ENCODE assay signal across 14 cellular contexts in the genomic region with DNA sequence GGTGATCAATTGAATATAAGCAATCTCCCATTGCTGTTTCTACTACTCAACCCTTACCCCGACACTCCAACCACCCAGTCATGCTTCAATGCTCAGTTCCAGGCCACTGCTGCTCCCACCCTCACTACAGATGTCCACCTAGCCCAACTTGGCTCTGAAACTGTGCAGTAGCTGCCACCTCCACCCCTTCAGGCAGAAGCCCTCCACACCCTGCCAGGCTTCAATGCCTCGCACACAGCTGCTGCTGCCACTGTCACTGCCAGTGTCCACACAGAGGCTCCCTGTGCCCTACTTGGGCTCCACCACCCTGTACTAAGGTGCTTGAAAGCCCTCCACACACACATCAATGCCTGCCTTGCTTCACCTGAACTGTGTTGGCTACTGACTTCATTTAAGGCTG. TPM values are rescaled to one million over a fixed set of nuclear protein-coding genes. Genes with fewer than 3 reads are reported as not detected.
DNase-seq lines count a peak whose midpoint lies in the region; ATAC-seq and TF ChIP-seq lines count a peak whose summit lies in the region.
"Had no signal": no experiment of that assay in that cellular context is flagged by ENCODE, and none has a peak within 500 bp of the region (broad histone marks: within the 10 kb centered on the region; RNA-seq: fewer than 3 reads in every experiment).

No MANE protein-coding gene starts in this region.

- no peak for TF ChIP-seq CTCF in thyroid gland (IDR thresholded peaks at IDR 0.05)

- H3K4me3 Mint-ChIP-seq in activated CD8-positive, alpha-beta memory T cell treated with anti-CD3 and anti-CD28 coated beads, Interleukin-2, amount 10 ng/mL, durations not matched to agents 7 days and 5 days, result no peak overlapping the region
- H3K4me3 Mint-ChIP-seq: activated naive CD4-positive, alpha-beta T cell treated with anti-CD3 and anti-CD28 coated beads, Interleukin-2, amount 10 ng/mL, durations not matched to agents 7 days and 5 days had no signal

- H3K4me3 ChIP-seq in thyroid gland (replicated peaks in 1 of 3), result no peak overlapping the region
- H3K4me3 ChIP-seq in MG63, result no peak overlapping the region
- H3K4me3 ChIP-seq: right lobe of liver had no signal

- ATAC-seq in activated naive CD4-positive, alpha-beta T cell treated with anti-CD3 and anti-CD28 coated beads, Interleukin-2, amount 50 U/mL, for 72 hours, result no peak
- ATAC-seq in GM21529 (IDR thresholded peaks at IDR 0.05; ENCODE audit: unreplicated experiment) (peak; percentile 42), HG03460 (IDR thresholded peaks at IDR 0.05; ENCODE audit: unreplicated experiment) (peak; percentile 58)
- ATAC-seq in activated CD8-positive, alpha-beta memory T cell treated with anti-CD3 and anti-CD28 coated beads, Interleukin-2, amount 10 ng/mL, durations not matched to agents 7 days and 5 days, result no peak
- ATAC-seq: right lobe of liver had no signal

- H3K27me3 Mint-ChIP-seq in activated CD8-positive, alpha-beta memory T cell treated with anti-CD3 and anti-CD28 coated beads, Interleukin-2, amount 10 ng/mL, durations not matched to agents 7 days and 5 days, result no peaks in the 10 kb centered on the region
- H3K27me3 Mint-ChIP-seq: activated naive CD4-positive, alpha-beta T cell treated with anti-CD3 and anti-CD28 coated beads, Interleukin-2, amount 10 ng/mL, durations not matched to agents 7 days and 5 days had no signal

- no peaks in the 10 kb centered on the region for H3K27me3 ChIP-seq in thyroid gland
- H3K27me3 ChIP-seq in MG63, result no peaks in the 10 kb centered on the region
- H3K27me3 ChIP-seq: right lobe of liver had no signal

- peaks cover 17 to 52% of the 10 kb centered on the region in 2 donors for H3K36me3 Mint-ChIP-seq in activated naive CD4-positive, alpha-beta T cell treated with anti-CD3 and anti-CD28 coated beads, Interleukin-2, amount 50 U/mL, for 72 hours
- peaks cover 57% of the 10 kb centered on the region for H3K36me3 Mint-ChIP-seq in activated CD8-positive, alpha-beta memory T cell treated with anti-CD3 and anti-CD28 coated beads, Interleukin-2, amount 10 ng/mL, durations not matched to agents 7 days and 5 days

- WGBS in thyroid gland, 2 donors, result 27 to 45% methylated on average over 2 of the region's 2 CpGs

- H3K4me1 ChIP-seq in thyroid gland, result peaks cover 0 to 6% of the 10 kb centered on the region in 2 donors
- H3K4me1 ChIP-seq: right lobe of liver had no signal

- DNase-seq in activated naive CD4-positive, alpha-beta T cell treated with anti-CD3 and anti-CD28 coated beads, Interleukin-2, amount 50 U/mL, for 72 hours (ENCODE audit: low spot score in 2 of 2), result no peak
- no peak for DNase-seq in activated naive CD4-positive, alpha-beta T cell treated with Interleukin-2 at 50 U/mL for 16 hours
- peak; percentile 66 to 68 for DNase-seq in thyroid gland
- no peak for DNase-seq in NCI-H1105 (lab: John Stamatoyannopoulos, UW)
- no peak for DNase-seq in activated CD8-positive, alpha-beta memory T cell treated with anti-CD3 and anti-CD28 coated beads, Interleukin-2, amount 10 ng/mL, durations not matched to agents 7 days and 5 days
- DNase-seq in MG63, result no peak
- DNase-seq: activated CD4-positive, CD25-positive, alpha-beta regulatory T cell treated with anti-CD3 and anti-CD28 coated beads, Interleukin-2, amount 50 U/mL, for 72 hours; activated naive CD4-positive, alpha-beta T cell treated with anti-CD3 and anti-CD28 coated beads, Interleukin-2, amount 10 ng/mL, durations not matched to agents 7 days and 5 days; GF-D8; right lobe of liver; SHP77 had no signal

- H3K4me1 Mint-ChIP-seq in activated CD8-positive, alpha-beta memory T cell treated with anti-CD3 and anti-CD28 coated beads, Interleukin-2, amount 10 ng/mL, durations not matched to agents 7 days and 5 days, result peaks cover 55% of the 10 kb centered on the region

- TF ChIP-seq POLR2A in thyroid gland (IDR thresholded peaks at IDR 0.05), result no peak

- H3K9me3 Mint-ChIP-seq in activated naive CD4-positive, alpha-beta T cell treated with anti-CD3 and anti-CD28 coated beads, Interleukin-2, amount 50 U/mL, for 72 hours, result no peaks in the 10 kb centered on the region
- no peaks in the 10 kb centered on the region for H3K9me3 Mint-ChIP-seq in activated CD8-positive, alpha-beta memory T cell treated with anti-CD3 and anti-CD28 coated beads, Interleukin-2, amount 10 ng/mL, durations not matched to agents 7 days and 5 days (ENCODE audit: low read depth)
- H3K9me3 Mint-ChIP-seq: activated naive CD4-positive, alpha-beta T cell treated with anti-CD3 and anti-CD28 coated beads, Interleukin-2, amount 10 ng/mL, durations not matched to agents 7 days and 5 days had no signal

- peak overlapping the region; percentile 13 to 19 for H3K27ac Mint-ChIP-seq in activated naive CD4-positive, alpha-beta T cell treated with anti-CD3 and anti-CD28 coated beads, Interleukin-2, amount 50 U/mL, for 72 hours
- H3K27ac Mint-ChIP-seq in activated CD8-positive, alpha-beta memory T cell treated with anti-CD3 and anti-CD28 coated beads, Interleukin-2, amount 10 ng/mL, durations not matched to agents 7 days and 5 days, result no peak overlapping the region
- H3K27ac Mint-ChIP-seq: activated naive CD4-positive, alpha-beta T cell treated with anti-CD3 and anti-CD28 coated beads, Interleukin-2, amount 10 ng/mL, durations not matched to agents 7 days and 5 days had no signal

- H3K36me3 ChIP-seq in thyroid gland, result no peaks in the 10 kb centered on the region
- H3K36me3 ChIP-seq in MG63, result no peaks in the 10 kb centered on the region
- H3K36me3 ChIP-seq: right lobe of liver had no signal

- intact Hi-C loops in thyroid gland (cut with DNase I), result no loop called here

- CTCF ChIA-PET in activated CD8-positive, alpha-beta memory T cell treated with anti-CD3 and anti-CD28 coated beads, Interleukin-2, amount 10 ng/mL, durations not matched to agents 7 days and 5 days (lab: Charles Lee), result interaction anchor here (1.1 to 4.6 kb wide), 2 partner anchors 9 to 13 kb away, joined by 3 to 21 read pairs; no protein-coding TSS in a partner anchor

- H3K27ac ChIP-seq in thyroid gland, result no peak overlapping the region
- H3K27ac ChIP-seq: right lobe of liver had no signal

- H3K9me3 ChIP-seq in thyroid gland (no peaks in the 10 kb centered on the region), MG63 (no peaks in the 10 kb centered on the region)
- H3K9me3 ChIP-seq: right lobe of liver had no signal

RNA-seq across cellular contexts. Expression of gene LAMTOR3, which starts 34.6 kb away (rescaled TPM):
- total RNA-seq in activated naive CD4-positive, alpha-beta T cell treated with anti-CD3 and anti-CD28 coated beads, Interleukin-2, amount 50 U/mL, for 72 hours, result 10 to 100 TPM; 27.4 to 38.7 TPM
- 100 to 1,000 TPM in 1 of 4 donors, 10 to 100 TPM in 3; 67.5 to 103 (median 86.1) TPM for total RNA-seq in thyroid gland
- total RNA-seq in activated CD8-positive, alpha-beta memory T cell treated with anti-CD3 and anti-CD28 coated beads, Interleukin-2, amount 10 ng/mL, durations not matched to agents 7 days and 5 days, result 10 to 100 TPM; 20.6 to 25.3 TPM
- total RNA-seq in MG63 (2014; rRNA removed; shearing (Covaris generic); ENCODE audit: low replicate concordance), result 19.2 and 38.2 TPM in 2 replicates

RNA-seq across cellular contexts. Expression of gene DAPP1, which starts 43.0 kb away (rescaled TPM):
- total RNA-seq in activated naive CD4-positive, alpha-beta T cell treated with anti-CD3 and anti-CD28 coated beads, Interleukin-2, amount 50 U/mL, for 72 hours, result 10 to 100 TPM; 43.3 to 66.9 TPM
- total RNA-seq in thyroid gland, result 1 to 10 TPM in 2 of 4 donors, under 1 TPM in 2; 0.33 to 1.5 (median 0.70) TPM
- 10 to 100 TPM; 24.6 to 25.3 TPM for total RNA-seq in activated CD8-positive, alpha-beta memory T cell treated with anti-CD3 and anti-CD28 coated beads, Interleukin-2, amount 10 ng/mL, durations not matched to agents 7 days and 5 days
- not detected in 2 replicates for total RNA-seq in MG63 (2014; rRNA removed; shearing (Covaris generic); ENCODE audit: low replicate concordance)
- total RNA-seq: myocyte had no signal

Comparison
In these comparisons a context has a peak if more than half of its experiments do, and no peak if none do; other contexts are left out.
1. ATAC-seq: peak in GM21529 (single experiment) and HG03460 (single experiment); none in activated naive CD4-positive, alpha-beta T cell treated with anti-CD3 and anti-CD28 coated beads, Interleukin-2, amount 50 U/mL, for 72 hours (0 of 2) and activated CD8-positive, alpha-beta memory T cell treated with anti-CD3 and anti-CD28 coated beads, Interleukin-2, amount 10 ng/mL, durations not matched to agents 7 days and 5 days (single experiment).
2. DNase-seq: peak in thyroid gland (2 of 2); none in activated naive CD4-positive, alpha-beta T cell treated with anti-CD3 and anti-CD28 coated beads, Interleukin-2, amount 50 U/mL, for 72 hours (0 of 2), activated naive CD4-positive, alpha-beta T cell treated with Interleukin-2 at 50 U/mL for 16 hours (single experiment), NCI-H1105 (single experiment), activated CD8-positive, alpha-beta memory T cell treated with anti-CD3 and anti-CD28 coated beads, Interleukin-2, amount 10 ng/mL, durations not matched to agents 7 days and 5 days (single experiment) and MG63 (single experiment).
3. RNA of gene DAPP1, which starts 43.0 kb away (total RNA-seq): 43.3 to 66.9 TPM in activated naive CD4-positive, alpha-beta T cell treated with anti-CD3 and anti-CD28 coated beads, Interleukin-2, amount 50 U/mL, for 72 hours and 24.6 to 25.3 TPM in activated CD8-positive, alpha-beta memory T cell treated with anti-CD3 and anti-CD28 coated beads, Interleukin-2, amount 10 ng/mL, durations not matched to agents 7 days and 5 days; 0.33 to 1.5 TPM in thyroid gland and not detected in MG63; every median in the first group is over 10 times any median in the second.